In genomic region chr5:40834849-40835787, GRCh38 we compare ENCODE assay signal across 1 cellular context.
TF ChIP-seq lines count a peak whose summit lies in the region.

Gene RPL37 (minus strand): TSS chr5:40835222. CDS start chr5:40835185, 37 bp downstream.

TF ChIP-seq in HepG2, 621 proteins besides CTCF, POLR2A, EP300 and RAD21 (continued from another document and continues in another):
- TF ChIP-seq MED1 (CRISPR knock-in tag; IDR thresholded peaks at IDR 0.05) (peak; percentile 90), MTA1 (CRISPR knock-in tag; IDR thresholded peaks at IDR 0.05; ENCODE audit: borderline replicate concordance) (peak; percentile 85; the same call in 1 of the 2 replicates), ZNF550 (CRISPR knock-in tag; IDR thresholded peaks at IDR 0.05; ENCODE audit: borderline replicate concordance) (0 out of 2 replicates have a peak, but pooled peaks have one; percentile 24), EZH2 (conservative IDR thresholded peaks at IDR 0.05; ENCODE audit: low read depth, low read length) (no peak), ZNF720 (CRISPR knock-in tag; IDR thresholded peaks at IDR 0.05) (no peak), CBX2 (IDR thresholded peaks at IDR 0.05; ENCODE audit: low read depth, low read length) (no peak; the same call in 1 of the 2 replicates), CBX2 (CRISPR knock-in tag; IDR thresholded peaks at IDR 0.05; ENCODE audit: low read depth) (no peak), ZBTB37 (CRISPR knock-in tag; IDR thresholded peaks at IDR 0.05) (peak; percentile 23; the same call in 1 of the 2 replicates), ZXDC (CRISPR knock-in tag; IDR thresholded peaks at IDR 0.05) (peak; percentile 92; the same call in 1 of the 2 replicates), TRAFD1 (CRISPR knock-in tag; IDR thresholded peaks at IDR 0.05; ENCODE audit: borderline replicate concordance) (no peak; the same call in 1 of the 2 replicates), ZFY (CRISPR knock-in tag; IDR thresholded peaks at IDR 0.05) (peak; percentile 99), ZNF350 (CRISPR knock-in tag; IDR thresholded peaks at IDR 0.05; ENCODE audit: borderline replicate concordance, low read depth) (peak; percentile 99), ZNF558 (CRISPR knock-in tag; IDR thresholded peaks at IDR 0.05; ENCODE audit: borderline replicate concordance) (peak; percentile 65; the same call in 1 of the 2 replicates), ZNF501 (CRISPR knock-in tag; IDR thresholded peaks at IDR 0.05) (peak; percentile 97), HOXA5 (CRISPR knock-in tag; IDR thresholded peaks at IDR 0.05) (peak; percentile 93; the same call in 1 of the 2 replicates), ZBTB20 (CRISPR knock-in tag; IDR thresholded peaks at IDR 0.05; ENCODE audit: borderline replicate concordance, low read depth) (peak; percentile 93), PHF21A (CRISPR knock-in tag; IDR thresholded peaks at IDR 0.05) (peak; percentile 80), HNRNPK (IDR thresholded peaks at IDR 0.05; ENCODE audit: low read depth, low read length, poor library complexity, severe bottlenecking) (no peak), ZNF546 (CRISPR knock-in tag; conservative IDR thresholded peaks at IDR 0.05) (peak; percentile 86), ZMAT3 (CRISPR knock-in tag; conservative IDR thresholded peaks at IDR 0.05) (peak; percentile 70; the same call in 1 of the 2 replicates), BCL6 (CRISPR knock-in tag; IDR thresholded peaks at IDR 0.05) (peak; percentile 71), ZNF383 (CRISPR knock-in tag; IDR thresholded peaks at IDR 0.05; ENCODE audit: borderline replicate concordance) (no peak; the same call in 1 of the 2 replicates), ARHGAP35 (CRISPR knock-in tag; IDR thresholded peaks at IDR 0.05; ENCODE audit: borderline replicate concordance) (0 out of 2 replicates have a peak, but pooled peaks have one; percentile 48), JUN (CRISPR knock-in tag; IDR thresholded peaks at IDR 0.05) (no peak), POLR2AphosphoS5 (IDR thresholded peaks at IDR 0.05; ENCODE audit: low read depth, low read length) (peak; percentile 100), TEAD2 (CRISPR knock-in tag; IDR thresholded peaks at IDR 0.05) (no peak), TARDBP (CRISPR knock-in tag; IDR thresholded peaks at IDR 0.05) (peak; percentile 98), RARA (CRISPR knock-in tag; IDR thresholded peaks at IDR 0.05) (peak; percentile 70), SALL2 (CRISPR knock-in tag; IDR thresholded peaks at IDR 0.05) (peak; percentile 97), ARID3A (IDR thresholded peaks at IDR 0.05; ENCODE audit: low read depth, low read length) (peak; percentile 36; the same call in 1 of the 2 replicates), ZBTB10 (CRISPR knock-in tag; IDR thresholded peaks at IDR 0.05; ENCODE audit: borderline replicate concordance) (no peak), KDM6A (CRISPR knock-in tag; IDR thresholded peaks at IDR 0.05; ENCODE audit: low read depth) (no peak), ZFP36L1 (CRISPR knock-in tag; IDR thresholded peaks at IDR 0.05) (no peak; the same call in 1 of the 2 replicates), KDM4B (CRISPR knock-in tag; IDR thresholded peaks at IDR 0.05) (peak; percentile 93; the same call in 1 of the 2 replicates), DMAP1 (CRISPR knock-in tag; IDR thresholded peaks at IDR 0.05) (peak; percentile 98), REXO4 (CRISPR knock-in tag; IDR thresholded peaks at IDR 0.05; ENCODE audit: borderline replicate concordance) (0 out of 2 replicates have a peak, but pooled peaks have one; percentile 48), TERF1 (CRISPR knock-in tag; IDR thresholded peaks at IDR 0.05) (no peak), ISL2 (CRISPR knock-in tag; IDR thresholded peaks at IDR 0.05) (no peak; the same call in none of the 2 replicates), SMAD3 (CRISPR knock-in tag; IDR thresholded peaks at IDR 0.05) (peak; percentile 79), GLI4 (CRISPR knock-in tag; IDR thresholded peaks at IDR 0.05; ENCODE audit: borderline replicate concordance) (0 out of 2 replicates have a peak, but pooled peaks have one; percentile 40), ZNF143 (CRISPR knock-in tag; IDR thresholded peaks at IDR 0.05) (peak; percentile 84)
- TF ChIP-seq, protein P1, sequence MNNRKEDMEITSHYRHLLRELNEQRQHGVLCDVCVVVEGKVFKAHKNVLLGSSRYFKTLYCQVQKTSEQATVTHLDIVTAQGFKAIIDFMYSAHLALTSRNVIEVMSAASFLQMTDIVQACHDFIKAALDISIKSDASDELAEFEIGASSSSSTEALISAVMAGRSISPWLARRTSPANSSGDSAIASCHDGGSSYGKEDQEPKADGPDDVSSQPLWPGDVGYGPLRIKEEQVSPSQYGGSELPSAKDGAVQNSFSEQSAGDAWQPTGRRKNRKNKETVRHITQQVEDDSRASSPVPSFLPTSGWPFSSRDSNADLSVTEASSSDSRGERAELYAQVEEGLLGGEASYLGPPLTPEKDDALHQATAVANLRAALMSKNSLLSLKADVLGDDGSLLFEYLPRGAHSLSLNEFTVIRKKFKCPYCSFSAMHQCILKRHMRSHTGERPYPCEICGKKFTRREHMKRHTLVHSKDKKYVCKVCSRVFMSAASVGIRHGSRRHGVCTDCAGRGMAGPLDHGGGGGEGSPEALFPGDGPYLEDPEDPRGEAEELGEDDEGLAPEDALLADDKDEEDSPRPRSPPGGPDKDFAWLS (CRISPR knock-in tag; IDR thresholded peaks at IDR 0.05; ENCODE audit: borderline replicate concordance), result no peak
- TF ChIP-seq, protein P2, sequence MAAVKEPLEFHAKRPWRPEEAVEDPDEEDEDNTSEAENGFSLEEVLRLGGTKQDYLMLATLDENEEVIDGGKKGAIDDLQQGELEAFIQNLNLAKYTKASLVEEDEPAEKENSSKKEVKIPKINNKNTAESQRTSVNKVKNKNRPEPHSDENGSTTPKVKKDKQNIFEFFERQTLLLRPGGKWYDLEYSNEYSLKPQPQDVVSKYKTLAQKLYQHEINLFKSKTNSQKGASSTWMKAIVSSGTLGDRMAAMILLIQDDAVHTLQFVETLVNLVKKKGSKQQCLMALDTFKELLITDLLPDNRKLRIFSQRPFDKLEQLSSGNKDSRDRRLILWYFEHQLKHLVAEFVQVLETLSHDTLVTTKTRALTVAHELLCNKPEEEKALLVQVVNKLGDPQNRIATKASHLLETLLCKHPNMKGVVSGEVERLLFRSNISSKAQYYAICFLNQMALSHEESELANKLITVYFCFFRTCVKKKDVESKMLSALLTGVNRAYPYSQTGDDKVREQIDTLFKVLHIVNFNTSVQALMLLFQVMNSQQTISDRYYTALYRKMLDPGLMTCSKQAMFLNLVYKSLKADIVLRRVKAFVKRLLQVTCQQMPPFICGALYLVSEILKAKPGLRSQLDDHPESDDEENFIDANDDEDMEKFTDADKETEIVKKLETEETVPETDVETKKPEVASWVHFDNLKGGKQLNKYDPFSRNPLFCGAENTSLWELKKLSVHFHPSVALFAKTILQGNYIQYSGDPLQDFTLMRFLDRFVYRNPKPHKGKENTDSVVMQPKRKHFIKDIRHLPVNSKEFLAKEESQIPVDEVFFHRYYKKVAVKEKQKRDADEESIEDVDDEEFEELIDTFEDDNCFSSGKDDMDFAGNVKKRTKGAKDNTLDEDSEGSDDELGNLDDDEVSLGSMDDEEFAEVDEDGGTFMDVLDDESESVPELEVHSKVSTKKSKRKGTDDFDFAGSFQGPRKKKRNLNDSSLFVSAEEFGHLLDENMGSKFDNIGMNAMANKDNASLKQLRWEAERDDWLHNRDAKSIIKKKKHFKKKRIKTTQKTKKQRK (IDR thresholded peaks at IDR 0.05; ENCODE audit: low read length), result no peak
- TF ChIP-seq, protein P3, sequence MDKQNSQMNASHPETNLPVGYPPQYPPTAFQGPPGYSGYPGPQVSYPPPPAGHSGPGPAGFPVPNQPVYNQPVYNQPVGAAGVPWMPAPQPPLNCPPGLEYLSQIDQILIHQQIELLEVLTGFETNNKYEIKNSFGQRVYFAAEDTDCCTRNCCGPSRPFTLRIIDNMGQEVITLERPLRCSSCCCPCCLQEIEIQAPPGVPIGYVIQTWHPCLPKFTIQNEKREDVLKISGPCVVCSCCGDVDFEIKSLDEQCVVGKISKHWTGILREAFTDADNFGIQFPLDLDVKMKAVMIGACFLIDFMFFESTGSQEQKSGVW (CRISPR knock-in tag; IDR thresholded peaks at IDR 0.05; ENCODE audit: borderline replicate concordance), result no peak
